ENCODE assay signal across 10 cellular contexts in the genomic region with DNA sequence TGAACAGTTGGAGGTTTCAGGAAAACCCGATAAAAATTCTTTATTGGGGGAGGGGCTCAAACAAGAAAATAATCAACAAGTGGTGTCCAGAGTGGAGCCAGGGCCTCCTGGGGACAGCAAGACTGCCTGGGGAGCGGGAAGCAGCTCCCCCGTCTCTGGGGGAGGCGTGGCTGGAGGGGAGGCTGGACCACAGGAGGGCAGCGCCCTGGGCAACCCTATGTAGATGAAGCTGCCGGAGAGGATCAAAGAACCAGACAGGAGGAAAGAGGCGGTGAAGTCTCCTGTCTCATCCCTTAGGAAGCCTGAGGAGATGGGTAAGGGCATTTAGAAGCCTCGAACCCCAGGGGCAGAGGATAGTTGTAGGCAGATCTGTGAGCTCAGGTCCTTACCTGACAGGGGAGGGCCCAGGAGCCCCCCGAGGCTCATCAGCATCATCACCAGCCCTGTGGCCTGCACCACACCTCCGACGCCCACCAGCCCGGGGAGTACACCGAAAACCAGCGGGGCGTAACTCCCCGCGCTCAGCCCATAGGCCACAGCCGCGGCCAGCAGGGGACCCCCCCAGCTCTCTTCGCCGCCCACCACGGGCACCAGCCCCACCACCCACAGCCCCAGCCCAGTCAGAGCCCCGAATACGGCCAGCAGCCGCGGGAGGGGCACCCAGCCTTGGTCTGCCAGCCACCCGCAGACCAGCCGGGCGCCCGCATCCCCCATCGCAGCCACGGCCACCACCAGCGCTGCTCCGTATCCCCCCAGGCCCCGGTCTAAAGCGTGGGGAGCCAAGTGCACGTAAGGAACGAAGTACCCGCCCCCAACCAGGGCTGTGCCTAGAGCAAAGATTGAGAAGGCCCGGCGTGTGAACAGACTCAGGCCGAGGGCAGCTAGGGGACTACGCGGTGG. TPM values are rescaled to one million over a fixed set of nuclear protein-coding genes. Genes with fewer than 3 reads are reported as not detected.
DNase-seq lines count a peak whose midpoint lies in the region; ATAC-seq and TF ChIP-seq lines count a peak whose summit lies in the region.
"Had no signal": no experiment of that assay in that cellular context is flagged by ENCODE, and none has a peak within 500 bp of the region (broad histone marks: within the 10 kb centered on the region; RNA-seq: fewer than 3 reads in every experiment).

No MANE protein-coding gene starts in this region.

- peaks cover 2% of the 10 kb centered on the region for H3K27me3 Mint-ChIP-seq in activated CD8-positive, alpha-beta T cell treated with anti-CD3 and anti-CD28 coated beads for 36 hours
- H3K27me3 Mint-ChIP-seq in progenitor cell of endocrine pancreas, result peaks cover 36% of the 10 kb centered on the region

- H3K4me3 ChIP-seq in GM12864 (ENCODE audit: low read depth, low read length), result peak overlapping the region; percentile 30

- peak overlapping the region; percentile 77 for H3K4me3 Mint-ChIP-seq in activated CD8-positive, alpha-beta T cell treated with anti-CD3 and anti-CD28 coated beads for 36 hours
- H3K4me3 Mint-ChIP-seq in progenitor cell of endocrine pancreas (ENCODE audit: low read depth), result peak overlapping the region; percentile 38

- intact Hi-C loops in activated CD8-positive, alpha-beta T cell treated with anti-CD3 and anti-CD28 coated beads for 36 hours (cut with micrococcal nuclease), result no loop called here

- H3K27ac Mint-ChIP-seq in activated CD8-positive, alpha-beta T cell treated with anti-CD3 and anti-CD28 coated beads for 36 hours, result peak overlapping the region; percentile 85
- no peak overlapping the region for H3K27ac Mint-ChIP-seq in progenitor cell of endocrine pancreas

- no peaks in the 10 kb centered on the region for H3K4me1 ChIP-seq in foreskin keratinocyte

- TF ChIP-seq CTCF in GM12864 (IDR thresholded peaks at IDR 0.05; ENCODE audit: low read depth, low read length, missing control alignments) (no peak), foreskin keratinocyte (conservative IDR thresholded peaks at IDR 0.05) (no peak), progenitor cell of endocrine pancreas (IDR thresholded peaks at IDR 0.05; ENCODE audit: unreplicated experiment) (no peak)
- TF ChIP-seq CTCF in activated CD8-positive, alpha-beta T cell treated with anti-CD3 and anti-CD28 coated beads for 36 hours (IDR thresholded peaks at IDR 0.05), result no peak

- POLR2A ChIA-PET in activated CD8-positive, alpha-beta T cell treated with anti-CD3 and anti-CD28 coated beads for 36 hours (lab: Charles Lee), result interaction anchor here (0.8 to 1.5 kb wide), 6 partner anchors 10 to 90 kb away, joined by 3 to 5 read pairs (median 3); no protein-coding TSS in a partner anchor

- H3K27ac ChIP-seq in foreskin keratinocyte, result no peak overlapping the region

- CTCF ChIA-PET in activated CD8-positive, alpha-beta T cell treated with anti-CD3 and anti-CD28 coated beads for 36 hours (lab: Charles Lee), result interaction anchor here (0.9 to 2.9 kb wide), 7 partner anchors 10 to 136 kb away, joined by 3 to 9 read pairs (median 4); no protein-coding TSS in a partner anchor

- DNase-seq in GM12864 (ENCODE audit: low read depth) (no peak), foreskin keratinocyte (no peak), progenitor cell of endocrine pancreas (ENCODE audit: low spot score, unreplicated experiment) (no peak), NOMO-1 treated with DMSO at 0.1 percent for 48 hours (lab: John Stamatoyannopoulos, UW; ENCODE audit: unreplicated experiment) (no peak), NCI-H1436 (lab: John Stamatoyannopoulos, UW) (no peak)
- peak; percentile 70 for DNase-seq in activated CD8-positive, alpha-beta T cell treated with anti-CD3 and anti-CD28 coated beads for 36 hours
- DNase-seq: NCI-H1694 treated with DMSO at 0.1 percent for 48 hours had no signal

- peaks cover 44% of the 10 kb centered on the region for H3K4me1 Mint-ChIP-seq in activated CD8-positive, alpha-beta T cell treated with anti-CD3 and anti-CD28 coated beads for 36 hours (ENCODE audit: low read depth)
- H3K4me1 Mint-ChIP-seq in progenitor cell of endocrine pancreas (ENCODE audit: low read depth), result peaks cover 26% of the 10 kb centered on the region

- no peaks in the 10 kb centered on the region for H3K9me3 Mint-ChIP-seq in activated CD8-positive, alpha-beta T cell treated with anti-CD3 and anti-CD28 coated beads for 36 hours
- H3K9me3 Mint-ChIP-seq in progenitor cell of endocrine pancreas (ENCODE audit: low read depth), result no peaks in the 10 kb centered on the region

- ATAC-seq in activated CD8-positive, alpha-beta T cell treated with anti-CD3 and anti-CD28 coated beads for 36 hours, result peak; percentile 37
- ATAC-seq in foreskin keratinocyte (peak; percentile 4), GM21619 (IDR thresholded peaks at IDR 0.05; ENCODE audit: unreplicated experiment) (no peak), HG03378 (IDR thresholded peaks at IDR 0.05; ENCODE audit: unreplicated experiment) (no peak)

- peaks cover 1% of the 10 kb centered on the region for H3K36me3 Mint-ChIP-seq in activated CD8-positive, alpha-beta T cell treated with anti-CD3 and anti-CD28 coated beads for 36 hours (ENCODE audit: low read depth)
- H3K36me3 Mint-ChIP-seq in progenitor cell of endocrine pancreas (ENCODE audit: insufficient read depth), result no peaks in the 10 kb centered on the region

- H3K27me3 ChIP-seq in foreskin keratinocyte, result peaks cover 22% of the 10 kb centered on the region

RNA-seq across cellular contexts. Expression of gene SLC16A11, which starts 2.0 kb away (rescaled TPM):
- total RNA-seq in activated CD8-positive, alpha-beta T cell treated with anti-CD3 and anti-CD28 coated beads for 36 hours, result 1 to 10 TPM; 3.1 to 3.4 TPM
- total RNA-seq in foreskin keratinocyte, result 0.21 and 0.24 TPM in 2 replicates
- polyA plus RNA-seq in foreskin keratinocyte, result 0.30 and 0.65 TPM in 2 replicates
- 0.84 and 1.4 TPM in 2 replicates for total RNA-seq in progenitor cell of endocrine pancreas

RNA-seq across cellular contexts. Expression of gene SLC16A13, which starts 6.0 kb away (rescaled TPM):
- total RNA-seq in activated CD8-positive, alpha-beta T cell treated with anti-CD3 and anti-CD28 coated beads for 36 hours, result 1 to 10 TPM; 4.8 to 5.9 TPM
- total RNA-seq in foreskin keratinocyte (4.3 and 6.7 TPM in 2 replicates), progenitor cell of endocrine pancreas (19.6 and 20.3 TPM in 2 replicates)
- polyA plus RNA-seq in foreskin keratinocyte, result 6.9 and 10.2 TPM in 2 replicates

RNA-seq across cellular contexts. Expression of gene BCL6B, which starts 19.0 kb away (rescaled TPM):
- total RNA-seq in activated CD8-positive, alpha-beta T cell treated with anti-CD3 and anti-CD28 coated beads for 36 hours, result 1 to 10 TPM; 1.2 to 2.4 TPM
- total RNA-seq in foreskin keratinocyte, result 0.07 and 0.10 TPM in 2 replicates
- 0.06 TPM in 2 replicates for polyA plus RNA-seq in foreskin keratinocyte
- 0.09 TPM in 1 of 2 replicates, not detected in the other for total RNA-seq in progenitor cell of endocrine pancreas
- total RNA-seq: myocyte had no signal

RNA-seq across cellular contexts. Expression of gene RNASEK, which starts 29.4 kb away (rescaled TPM):
- total RNA-seq in activated CD8-positive, alpha-beta T cell treated with anti-CD3 and anti-CD28 coated beads for 36 hours, result 100 to 1,000 TPM in 1 of 2 experiments, 10 to 100 TPM in 1; 98.4 to 107 TPM
- total RNA-seq in foreskin keratinocyte, result 152 and 162 TPM in 2 replicates
- polyA plus RNA-seq in foreskin keratinocyte, result 361 and 378 TPM in 2 replicates
- total RNA-seq in progenitor cell of endocrine pancreas, result 168 and 178 TPM in 2 replicates

RNA-seq across cellular contexts. Expression of gene CLEC10A, which starts 38.2 kb away (rescaled TPM):
- total RNA-seq in activated CD8-positive, alpha-beta T cell treated with anti-CD3 and anti-CD28 coated beads for 36 hours, result not detected
- total RNA-seq in foreskin keratinocyte (not detected in 2 replicates), progenitor cell of endocrine pancreas (not detected in 2 replicates)
- not detected in 2 replicates for polyA plus RNA-seq in foreskin keratinocyte
- total RNA-seq: myocyte had no signal

Comparison
In these comparisons a context has a peak if more than half of its experiments do, and no peak if none do; other contexts are left out.
1. ATAC-seq: peak in activated CD8-positive, alpha-beta T cell treated with anti-CD3 and anti-CD28 coated beads for 36 hours (single experiment) and foreskin keratinocyte (single experiment); none in GM21619 (single experiment) and HG03378 (single experiment).